In the genomic region with DNA sequence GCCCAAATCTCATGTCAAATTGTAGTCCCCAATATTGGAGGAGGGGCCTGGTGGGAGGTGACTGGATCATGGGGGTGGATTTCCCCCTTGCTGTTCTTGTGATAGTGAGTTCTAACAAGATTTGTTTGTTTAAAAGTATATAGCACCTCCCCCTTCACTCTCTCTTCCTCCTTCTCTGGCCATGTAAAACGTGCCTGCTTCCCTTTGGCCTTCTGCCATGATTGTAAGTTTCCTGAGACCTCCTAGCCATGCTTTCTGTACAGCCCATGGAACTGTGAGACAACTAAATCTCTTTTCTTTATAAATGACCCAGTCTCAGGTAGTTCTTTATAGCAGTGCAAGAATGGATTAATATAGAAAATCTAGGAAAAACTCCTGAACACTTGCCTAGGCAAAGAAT, we compare ENCODE assay signal across 34 cellular contexts.
DNase-seq lines count a peak whose midpoint lies in the region; ATAC-seq, FAIRE-seq and TF ChIP-seq lines count a peak whose summit lies in the region.
"Had no signal": no experiment of that assay in that cellular context is flagged by ENCODE, and none has a peak within 500 bp of the region (broad histone marks: within the 10 kb centered on the region; RNA-seq: fewer than 3 reads in every experiment).

No MANE protein-coding gene starts in this region.

- no peak for ATAC-seq in activated naive CD8-positive, alpha-beta T cell treated with anti-CD3 and anti-CD28 coated beads, Interleukin-2, amount 10 ng/mL, durations not matched to agents 7 days and 5 days (ENCODE audit: low read depth)
- ATAC-seq in activated naive CD8-positive, alpha-beta T cell treated with anti-CD3 and anti-CD28 coated beads, Interleukin-2, amount 50 U/mL, for 24 hours = no peak
- ATAC-seq in K562 = no peak
- ATAC-seq in GM19452 (IDR thresholded peaks at IDR 0.05; ENCODE audit: unreplicated experiment) = no peak
- ATAC-seq: A549; CD8-positive, alpha-beta T cell had no signal

- no peak overlapping the region for H3K4me3 Mint-ChIP-seq in activated naive CD8-positive, alpha-beta T cell treated with anti-CD3 and anti-CD28 coated beads, Interleukin-2, amount 10 ng/mL, durations not matched to agents 7 days and 5 days
- H3K4me3 Mint-ChIP-seq in activated naive CD8-positive, alpha-beta T cell treated with anti-CD3 and anti-CD28 coated beads, Interleukin-2, amount 50 U/mL, for 24 hours = no peak overlapping the region
- H3K4me3 Mint-ChIP-seq: B cell; CD14-positive monocyte; CD4-positive, alpha-beta memory T cell; CD4-positive, alpha-beta T cell; CD4-positive, CD25-positive, alpha-beta regulatory T cell; CD8-positive, alpha-beta memory T cell; CD8-positive, alpha-beta T cell had no signal

- H3K36me3 ChIP-seq in K562 (ENCODE audit: control insufficient read depth, insufficient read depth, low read length) = peaks cover 23% of the 10 kb centered on the region
- H3K36me3 ChIP-seq: BLaER1; BLaER1 treated with 17β-estradiol and CSF1 and Interleukin-3, amounts not matched to agents 10 nM and 100 nM had no signal

- no peaks in the 10 kb centered on the region for H3K4me1 ChIP-seq in K562 (replicated peaks in 1 of 2; ENCODE audit: control insufficient read depth in 2 of 2, insufficient read depth in 2 of 2, low read length in 2 of 2)
- H3K4me1 ChIP-seq: A549; BE2C; BLaER1; BLaER1 treated with 17β-estradiol and CSF1 and Interleukin-3, amounts not matched to agents 10 nM and 100 nM; Caco-2 had no signal

- no peaks in the 10 kb centered on the region for H3K79me2 ChIP-seq in K562 (ENCODE audit: control insufficient read depth, insufficient read depth, low read length)

- H3K4me3 ChIP-seq in K562 = no peak overlapping the region
- H3K4me3 ChIP-seq: A549; BLaER1; BLaER1 treated with 17β-estradiol and CSF1 and Interleukin-3, amounts not matched to agents 10 nM and 100 nM had no signal

- H3K27ac Mint-ChIP-seq in activated naive CD8-positive, alpha-beta T cell treated with anti-CD3 and anti-CD28 coated beads, Interleukin-2, amount 10 ng/mL, durations not matched to agents 7 days and 5 days = peak overlapping the region; percentile 11
- H3K27ac Mint-ChIP-seq in activated naive CD8-positive, alpha-beta T cell treated with anti-CD3 and anti-CD28 coated beads, Interleukin-2, amount 50 U/mL, for 24 hours = no peak overlapping the region
- H3K27ac Mint-ChIP-seq: B cell; CD14-positive monocyte; CD4-positive, alpha-beta memory T cell; CD4-positive, alpha-beta T cell; CD4-positive, CD25-positive, alpha-beta regulatory T cell; CD8-positive, alpha-beta memory T cell; CD8-positive, alpha-beta T cell had no signal

- peaks cover 2% of the 10 kb centered on the region for H3K27me3 Mint-ChIP-seq in activated naive CD8-positive, alpha-beta T cell treated with anti-CD3 and anti-CD28 coated beads, Interleukin-2, amount 10 ng/mL, durations not matched to agents 7 days and 5 days
- peaks cover 7% of the 10 kb centered on the region for H3K27me3 Mint-ChIP-seq in activated naive CD8-positive, alpha-beta T cell treated with anti-CD3 and anti-CD28 coated beads, Interleukin-2, amount 50 U/mL, for 24 hours
- H3K27me3 Mint-ChIP-seq: CD4-positive, alpha-beta T cell; CD4-positive, CD25-positive, alpha-beta regulatory T cell had no signal

- peaks cover 3% of the 10 kb centered on the region for H3K9me3 Mint-ChIP-seq in activated naive CD8-positive, alpha-beta T cell treated with anti-CD3 and anti-CD28 coated beads, Interleukin-2, amount 10 ng/mL, durations not matched to agents 7 days and 5 days
- H3K9me3 Mint-ChIP-seq in activated naive CD8-positive, alpha-beta T cell treated with anti-CD3 and anti-CD28 coated beads, Interleukin-2, amount 50 U/mL, for 24 hours = peaks cover 45% of the 10 kb centered on the region

- H4K20me1 ChIP-seq in K562 (replicated peaks; ENCODE audit: control insufficient read depth, insufficient read depth, low read length) = no peaks in the 10 kb centered on the region
- H4K20me1 ChIP-seq: BLaER1; BLaER1 treated with 17β-estradiol and CSF1 and Interleukin-3, amounts not matched to agents 10 nM and 100 nM had no signal

- no peak for TF ChIP-seq POLR2A in K562 (conservative IDR thresholded peaks at IDR 0.05)

- TF ChIP-seq CTCF in K562 (IDR thresholded peaks at IDR 0.05 in 2 of 3, conservative IDR thresholded peaks at IDR 0.05 in 1 of 3; ENCODE audit: insufficient read depth in 2 of 3, low read depth in 1 of 3, low read length in 3 of 3) = no peak

- DNase-seq in DMS53 (lab: John Stamatoyannopoulos, UW) = peak; percentile 20
- no peak for DNase-seq in DMS53 treated with DMSO at 0.1 percent for 48 hours (lab: John Stamatoyannopoulos, UW; ENCODE audit: unreplicated experiment)
- DNase-seq in activated naive CD8-positive, alpha-beta T cell treated with anti-CD3 and anti-CD28 coated beads, Interleukin-2, amount 10 ng/mL, durations not matched to agents 7 days and 5 days = no peak
- no peak for DNase-seq in activated naive CD8-positive, alpha-beta T cell treated with anti-CD3 and anti-CD28 coated beads, Interleukin-2, amount 50 U/mL, for 24 hours
- DNase-seq in K562 (ENCODE audit: extremely low read depth in 1 of 4, low spot score in 3 of 4) = no peak
- DNase-seq: 8988T; ACHN; AML-193; BE2C; C1 segment of cervical spinal cord; Caco-2; Calu3; CD4-positive, alpha-beta memory T cell; CD4-positive, alpha-beta T cell; CD4-positive, CD25-positive, alpha-beta regulatory T cell; CD8-positive, alpha-beta memory T cell; CD8-positive, alpha-beta T cell; COR-L47; DMS 273 treated with DMSO at 0.1 percent for 48 hours; DMS153; DMS79; DMS79 treated with DMSO at 0.1 percent for 48 hours; DND-41; EL had no signal

- CTCF ChIA-PET in K562 (lab: Yijun Ruan, JAX; ENCODE audit: low intra/inter-chr PET ratio) = no interaction called here

- H3K4me1 Mint-ChIP-seq in activated naive CD8-positive, alpha-beta T cell treated with anti-CD3 and anti-CD28 coated beads, Interleukin-2, amount 10 ng/mL, durations not matched to agents 7 days and 5 days = no peaks in the 10 kb centered on the region
- H3K4me1 Mint-ChIP-seq in activated naive CD8-positive, alpha-beta T cell treated with anti-CD3 and anti-CD28 coated beads, Interleukin-2, amount 50 U/mL, for 24 hours = no peaks in the 10 kb centered on the region
- H3K4me1 Mint-ChIP-seq: B cell; CD14-positive monocyte; CD4-positive, CD25-positive, alpha-beta regulatory T cell; CD8-positive, alpha-beta memory T cell had no signal

- no TSS peak for BruUV-seq in K562 (replicated peaks; lab: Mats Ljungman, UMichigan)

- in situ Hi-C loops in K562 (cut with MboI) = no loop called here

- no peak overlapping the region for H3K9ac ChIP-seq in K562 (ENCODE audit: insufficient read depth in 1 of 2, low read depth in 2 of 2, low read length in 2 of 2)
- H3K9ac ChIP-seq: BLaER1; BLaER1 treated with 17β-estradiol and CSF1 and Interleukin-3, amounts not matched to agents 10 nM and 100 nM had no signal

- H3K27me3 ChIP-seq in K562 (ENCODE audit: control insufficient read depth in 2 of 2, insufficient read depth in 2 of 2, low read length in 2 of 2) = no peaks in the 10 kb centered on the region
- H3K27me3 ChIP-seq: BE2C; BLaER1; BLaER1 treated with 17β-estradiol and CSF1 and Interleukin-3, amounts not matched to agents 10 nM and 100 nM had no signal

- TF ChIP-seq RAD21 in K562 (CRISPR knock-in tag; conservative IDR thresholded peaks at IDR 0.05 in 1 of 2, IDR thresholded peaks at IDR 0.05 in 1 of 2) = no peak

- no peak for TF ChIP-seq EP300 in K562 (IDR thresholded peaks at IDR 0.05; ENCODE audit: low read length)

- POLR2A ChIA-PET in activated naive CD8-positive, alpha-beta T cell treated with anti-CD3 and anti-CD28 coated beads, Interleukin-2, amount 10 ng/mL, durations not matched to agents 7 days and 5 days (lab: Charles Lee) = no interaction called here
- POLR2A ChIA-PET in K562 (lab: Yijun Ruan, JAX) = no interaction called here

- no peak overlapping the region for H3K4me2 ChIP-seq in K562 (ENCODE audit: insufficient read depth, low read length)
- H3K4me2 ChIP-seq: A549; BLaER1; BLaER1 treated with 17β-estradiol and CSF1 and Interleukin-3, amounts not matched to agents 10 nM and 100 nM had no signal

- 22% methylated on average over 1 of the region's 1 CpG for WGBS in K562 (ENCODE audit: insufficient coverage, low coverage, missing lambda C conversion rate)

- FAIRE-seq in K562 (lab: Jason Lieb, UNC) = no peak
- FAIRE-seq: A204.1, A549, D721Med had no signal

- H3K9me3 ChIP-seq in K562 (replicated peaks; ENCODE audit: control insufficient read depth, insufficient read depth, low read depth, low read length) = peaks cover 13% of the 10 kb centered on the region
- H3K9me3 ChIP-seq: A549 had no signal

- intact Hi-C loops in K562 (cut with micrococcal nuclease) = no loop called here

- no peaks in the 10 kb centered on the region for H3K9me1 ChIP-seq in K562 (ENCODE audit: control insufficient read depth, insufficient read depth, low read length)

- H3K27ac ChIP-seq in K562 (ENCODE audit: extremely low read depth, low read depth, low read length) = no peak overlapping the region
- H3K27ac ChIP-seq: 22Rv1; A549; BLaER1; BLaER1 treated with 17β-estradiol and CSF1 and Interleukin-3, amounts not matched to agents 10 nM and 100 nM; C4-2B had no signal

- no peaks in the 10 kb centered on the region for H3K36me3 Mint-ChIP-seq in activated naive CD8-positive, alpha-beta T cell treated with anti-CD3 and anti-CD28 coated beads, Interleukin-2, amount 10 ng/mL, durations not matched to agents 7 days and 5 days
- H3K36me3 Mint-ChIP-seq in activated naive CD8-positive, alpha-beta T cell treated with anti-CD3 and anti-CD28 coated beads, Interleukin-2, amount 50 U/mL, for 24 hours (ENCODE audit: low read depth) = peaks cover 1% of the 10 kb centered on the region
- H3K36me3 Mint-ChIP-seq: CD14-positive monocyte; CD4-positive, alpha-beta memory T cell; CD4-positive, CD25-positive, alpha-beta regulatory T cell; CD8-positive, alpha-beta memory T cell; CD8-positive, alpha-beta T cell had no signal

- H2AFZ ChIP-seq in K562 (ENCODE audit: low read depth, low read length) = no peak overlapping the region

TF ChIP-seq in K562, 482 proteins besides CTCF, POLR2A, EP300 and RAD21 (continues in another document):
- no peak for TF ChIP-seq IFI16 (CRISPR knock-in tag; IDR thresholded peaks at IDR 0.05)
